ENCODE assay signal across 13 cellular contexts in the genomic region with DNA sequence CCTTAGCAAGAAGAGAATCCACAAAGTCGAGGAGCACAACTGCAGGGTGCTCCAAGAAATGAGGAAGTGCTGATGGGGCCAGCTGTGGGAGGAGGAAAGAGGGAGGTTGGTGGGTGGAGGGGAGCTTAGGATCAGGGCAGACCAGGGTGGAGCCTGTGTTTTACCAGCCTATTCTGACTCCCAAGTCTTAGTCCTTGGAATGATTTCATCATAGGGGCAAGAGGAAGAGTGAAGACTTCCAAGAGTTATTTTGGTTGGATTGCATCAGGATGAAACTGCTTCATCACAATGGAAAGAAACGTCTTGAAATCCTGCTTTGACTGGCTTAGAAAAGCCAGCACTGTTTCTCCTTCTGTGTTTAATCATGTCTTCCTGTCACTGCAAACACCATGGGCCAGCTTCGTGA.
DNase-seq lines count a peak whose midpoint lies in the region; ATAC-seq, FAIRE-seq and TF ChIP-seq lines count a peak whose summit lies in the region.
"Had no signal": no experiment of that assay in that cellular context is flagged by ENCODE, and none has a peak within 500 bp of the region (broad histone marks: within the 10 kb centered on the region; RNA-seq: fewer than 3 reads in every experiment).

No MANE protein-coding gene starts in this region.

- H3K56ac ChIP-seq in IMR-90 (ENCODE audit: extremely low read depth, insufficient read depth, low read length): peak overlapping the region; percentile 37; the same call in 1 of the 2 replicates

- TF ChIP-seq CTCF in IMR-90 (conservative IDR thresholded peaks at IDR 0.05; ENCODE audit: low read depth, low read length): no peak
- no peak for TF ChIP-seq CTCF in GM12878 (IDR thresholded peaks at IDR 0.05 in 2 of 3, conservative IDR thresholded peaks at IDR 0.05 in 1 of 3; ENCODE audit: control insufficient read depth in 2 of 3, extremely low read depth in 1 of 3, insufficient read depth in 1 of 3, low read depth in 3 of 3, low read length in 3 of 3)
- TF ChIP-seq CTCF in activated CD8-positive, alpha-beta T cell treated with anti-CD3 and anti-CD28 coated beads for 36 hours (IDR thresholded peaks at IDR 0.05): no peak
- no peak for TF ChIP-seq CTCF in kidney (IDR thresholded peaks at IDR 0.05; ENCODE audit: borderline replicate concordance, extremely low read depth, insufficient read depth)

- 50% methylated on average over 1 of the region's 3 CpGs; no CpG with 5 or more reads in 1 of the 2 experiments for WGBS in IMR-90 (ENCODE audit: extremely low coverage in 2 of 2, insufficient read length in 1 of 2), 2 experiments
- 2% methylated on average over 3 of the region's 3 CpGs for WGBS in GM12878 (ENCODE audit: insufficient coverage, insufficient replicate concordance, low lambda C conversion rate, missing lambda C conversion rate)

- H3K4ac ChIP-seq in IMR-90 (ENCODE audit: low read depth, low read length): peak overlapping the region; percentile 97

- peak overlapping the region; percentile 98 for H3K14ac ChIP-seq in IMR-90 (replicated peaks; ENCODE audit: low read depth, low read length)

- H3K23ac ChIP-seq in IMR-90 (ENCODE audit: low read depth, low read length): peak overlapping the region; percentile 79; the same call in 1 of the 2 replicates

- no peak overlapping the region for H2AFZ ChIP-seq in ACC112 (ENCODE audit: low read length, unreplicated experiment)
- peak overlapping the region; percentile 61 for H2AFZ ChIP-seq in IMR-90 (replicated peaks; ENCODE audit: low read length, poor library complexity)
- H2AFZ ChIP-seq in GM12878 (ENCODE audit: control insufficient read depth, low read depth, low read length): no peak overlapping the region

- no peaks in the 10 kb centered on the region for H3K36me3 Mint-ChIP-seq in activated CD8-positive, alpha-beta T cell treated with anti-CD3 and anti-CD28 coated beads for 36 hours (ENCODE audit: low read depth)

- dilution Hi-C loops in IMR-90 (cut with HindIII; ENCODE audit: low sequenced_read_pairs, unreplicated experiment): no loop called here

- peak overlapping the region; percentile 28; the same call in 1 of the 2 replicates for H3K27ac ChIP-seq in ACC112 (ENCODE audit: low read depth, low read length)
- peak overlapping the region; percentile 82; the same call in 1 of the 2 replicates for H3K27ac ChIP-seq in IMR-90 (ENCODE audit: insufficient read depth, low read length)
- H3K27ac ChIP-seq in GM12878 (ENCODE audit: control insufficient read depth, insufficient read depth): no peak overlapping the region
- no peak overlapping the region for H3K27ac ChIP-seq in kidney (ENCODE audit: low read depth in 2 of 2, low read length in 2 of 2)
- H3K27ac ChIP-seq: VCaP had no signal

- intact Hi-C loops in IMR-90 (cut with micrococcal nuclease) (no loop called here), GM12878 (cut with micrococcal nuclease; ENCODE audit: unreplicated experiment) (no loop called here), kidney (cut with DNase I) (no loop called here)
- intact Hi-C loops in activated CD8-positive, alpha-beta T cell treated with anti-CD3 and anti-CD28 coated beads for 36 hours (cut with micrococcal nuclease): no loop called here

- H4K20me1 ChIP-seq in IMR-90 (ENCODE audit: insufficient read depth, low read length): no peaks in the 10 kb centered on the region
- no peaks in the 10 kb centered on the region for H4K20me1 ChIP-seq in GM12878 (ENCODE audit: control insufficient read depth, insufficient read depth)

- TF ChIP-seq POLR2A in IMR-90 (IDR thresholded peaks at IDR 0.05; ENCODE audit: low read depth, low read length): no peak
- TF ChIP-seq POLR2A in GM12878 (IDR thresholded peaks at IDR 0.05; ENCODE audit: low read depth, low read length): no peak

- H3K27me3 Mint-ChIP-seq in activated CD8-positive, alpha-beta T cell treated with anti-CD3 and anti-CD28 coated beads for 36 hours: no peaks in the 10 kb centered on the region

- DNase-seq in IMR-90 (peak; percentile 83), GM12878 (ENCODE audit: low read depth, low spot score) (no peak), hepatic stellate cell (ENCODE audit: low spot score) (peak; percentile 77), kidney (no peak)
- no peak for DNase-seq in activated CD8-positive, alpha-beta T cell treated with anti-CD3 and anti-CD28 coated beads for 36 hours
- DNase-seq: Caco-2; NCI-H2107; stimulated activated CD4-positive, alpha-beta T cell treated with anti-CD3 and anti-CD28 coated beads, Interleukin-4, amount 100 ng/mL, for 1 hour had no signal

- H3K4me1 ChIP-seq in ACC112 (ENCODE audit: control insufficient read depth, insufficient read depth, low read length, unreplicated experiment) (peaks cover 11% of the 10 kb centered on the region), IMR-90 (ENCODE audit: control insufficient read depth, insufficient read depth, low read length) (peaks cover 8% of the 10 kb centered on the region), GM12878 (ENCODE audit: control insufficient read depth, insufficient read depth, low read length) (peaks cover 4% of the 10 kb centered on the region; the same call in 1 of the 2 replicates), kidney (ENCODE audit: control insufficient read depth in 1 of 2, insufficient read depth in 1 of 2, low read depth in 1 of 2, low read length in 2 of 2) (no peaks in the 10 kb centered on the region)
- H3K4me1 ChIP-seq: Caco-2 had no signal

- H2AK5ac ChIP-seq in IMR-90 (ENCODE audit: low read depth, low read length): peak overlapping the region; percentile 83

- H3K27me3 ChIP-seq in ACC112 (ENCODE audit: insufficient read depth, low read length): no peaks in the 10 kb centered on the region
- no peaks in the 10 kb centered on the region for H3K27me3 ChIP-seq in IMR-90 (ENCODE audit: control insufficient read depth, insufficient read depth, low read length)
- no peaks in the 10 kb centered on the region for H3K27me3 ChIP-seq in GM12878 (replicated peaks in 1 of 2; ENCODE audit: control insufficient read depth in 2 of 2, insufficient read depth in 2 of 2, low read length in 1 of 2)

- peak overlapping the region; percentile 81 for H3K18ac ChIP-seq in IMR-90 (ENCODE audit: low read depth, low read length)

- RAD21 ChIA-PET in GM12878 (lab: Charles Lee; ENCODE audit: unreplicated experiment): no interaction called here

- H4K91ac ChIP-seq in IMR-90 (ENCODE audit: insufficient read depth, low read depth, low read length): peak overlapping the region; percentile 94

- H3K4me3 Mint-ChIP-seq in activated CD8-positive, alpha-beta T cell treated with anti-CD3 and anti-CD28 coated beads for 36 hours: no peak overlapping the region

- H4K5ac ChIP-seq in IMR-90 (ENCODE audit: low read depth, low read length): peak overlapping the region; percentile 82; the same call in 1 of the 2 replicates

- no peaks in the 10 kb centered on the region for H3K79me2 ChIP-seq in ACC112 (ENCODE audit: control insufficient read depth, insufficient read depth, low read length, unreplicated experiment)
- no peaks in the 10 kb centered on the region for H3K79me2 ChIP-seq in GM12878 (ENCODE audit: control insufficient read depth, insufficient read depth, low read length)

- H3K4me1 Mint-ChIP-seq in activated CD8-positive, alpha-beta T cell treated with anti-CD3 and anti-CD28 coated beads for 36 hours (ENCODE audit: low read depth): peaks cover 4% of the 10 kb centered on the region

- peak overlapping the region; percentile 86 to 89 for H4K8ac ChIP-seq in IMR-90 (ENCODE audit: low read depth in 2 of 2, low read length in 2 of 2)

- SMC1A ChIA-PET in GM12878 (lab: Charles Lee; ENCODE audit: uncharacterized antibody, unreplicated experiment): interaction anchor here (0.7 to 2.4 kb wide), 3 partner anchors 23 to 116 kb away, joined by 3 to 7 read pairs (median 3); no protein-coding TSS in a partner anchor

- H2AK9ac ChIP-seq in IMR-90 (replicated peaks; ENCODE audit: low read depth, low read length, poor library complexity): peak overlapping the region; percentile 59

- H2BK120ac ChIP-seq in IMR-90 (ENCODE audit: low read depth, low read length): peak overlapping the region; percentile 92

- TF ChIP-seq RAD21 in IMR-90 (IDR thresholded peaks at IDR 0.05; ENCODE audit: low read length): no peak; the same call in 1 of the 2 replicates
- TF ChIP-seq RAD21 in GM12878 (IDR thresholded peaks at IDR 0.05; ENCODE audit: insufficient read depth, low read depth, low read length): no peak

- H3K79me1 ChIP-seq in IMR-90 (ENCODE audit: low read depth in 1 of 2, low read length in 2 of 2): peaks cover 0 to 4% of the 10 kb centered on the region in 2 experiments; a peak in 1 of 4 replicates

- H3K9me3 ChIP-seq in IMR-90 (ENCODE audit: control insufficient read depth, insufficient read depth, low read length) (no peaks in the 10 kb centered on the region), GM12878 (replicated peaks; ENCODE audit: control insufficient read depth, insufficient read depth, low read length) (no peaks in the 10 kb centered on the region), kidney (ENCODE audit: control insufficient read depth in 1 of 2, low read length in 2 of 2) (no peaks in the 10 kb centered on the region)
- H3K9me3 ChIP-seq: Caco-2 had no signal

- H3K9me3 Mint-ChIP-seq in activated CD8-positive, alpha-beta T cell treated with anti-CD3 and anti-CD28 coated beads for 36 hours: no peaks in the 10 kb centered on the region

- in situ Hi-C loops in IMR-90 (cut with MboI; ENCODE audit: low sequenced_read_pairs): no loop called here
- in situ Hi-C loops in GM12878 (cut with MboI): no loop called here

- H2BK20ac ChIP-seq in IMR-90 (ENCODE audit: low read depth, low read length): peak overlapping the region; percentile 79

- no peak for TF ChIP-seq EP300 in GM12878 (IDR thresholded peaks at IDR 0.05; ENCODE audit: borderline replicate concordance in 1 of 2, control insufficient read depth in 1 of 2, low read depth in 2 of 2, low read length in 2 of 2)

- H3K27ac Mint-ChIP-seq in activated CD8-positive, alpha-beta T cell treated with anti-CD3 and anti-CD28 coated beads for 36 hours: no peak overlapping the region

- FAIRE-seq in GM12878 (lab: Jason Lieb, UNC) (no peak), kidney (lab: Jason Lieb, UNC) (no peak)

- POLR2A ChIA-PET in IMR-90 (lab: Charles Lee; ENCODE audit: unreplicated experiment): no interaction called here
- POLR2A ChIA-PET in GM12878 (lab: Charles Lee): interaction anchor here (0.7 kb wide), 1 partner anchor 9 kb away, joined by 4 read pairs; no protein-coding TSS in a partner anchor
- POLR2A ChIA-PET in activated CD8-positive, alpha-beta T cell treated with anti-CD3 and anti-CD28 coated beads for 36 hours (lab: Charles Lee): no interaction called here

- BruUV-seq in IMR-90 (replicated peaks; lab: Mats Ljungman, UMichigan): no TSS peak
- BruUV-seq in GM12878 (replicated peaks; lab: Mats Ljungman, UMichigan): no TSS peak

- no peaks in the 10 kb centered on the region for H3K36me3 ChIP-seq in ACC112 (ENCODE audit: insufficient read depth, low read length)
- H3K36me3 ChIP-seq in IMR-90 (ENCODE audit: control insufficient read depth, insufficient read depth, low read length): no peaks in the 10 kb centered on the region; the same call in 1 of the 2 replicates
- H3K36me3 ChIP-seq in GM12878 (ENCODE audit: control insufficient read depth in 2 of 2, insufficient read depth in 2 of 2, low read length in 1 of 2): no peaks in the 10 kb centered on the region
- H3K36me3 ChIP-seq in kidney (ENCODE audit: control insufficient read depth in 1 of 2, insufficient read depth in 2 of 2, low read length in 2 of 2): peaks cover 0 to 2% of the 10 kb centered on the region in 2 donors

- H3K4me2 ChIP-seq in IMR-90 (ENCODE audit: low read depth, low read length): no peak overlapping the region
- no peak overlapping the region for H3K4me2 ChIP-seq in GM12878 (ENCODE audit: control insufficient read depth, insufficient read depth)

- no peak overlapping the region for H3K4me3 ChIP-seq in ACC112 (ENCODE audit: low read depth, low read length)
- no peak overlapping the region for H3K4me3 ChIP-seq in IMR-90 (ENCODE audit: insufficient read depth, low read depth, low read length)
- H3K4me3 ChIP-seq in GM12878: no peak overlapping the region
- H3K4me3 ChIP-seq in kidney (ENCODE audit: low read length in 2 of 2): no peak overlapping the region

- H3K9ac ChIP-seq in IMR-90 (ENCODE audit: low read depth, low read length) (no peak overlapping the region), GM12878 (ENCODE audit: control insufficient read depth, insufficient read depth, low read length) (no peak overlapping the region), kidney (ENCODE audit: low read length in 2 of 2) (no peak overlapping the region)

- ATAC-seq in IMR-90 (ENCODE audit: low read depth) (peak; percentile 77), GM12878 (peak; percentile 50), GM21360 (IDR thresholded peaks at IDR 0.05; ENCODE audit: unreplicated experiment) (no peak), HG03442 (IDR thresholded peaks at IDR 0.05; ENCODE audit: unreplicated experiment) (no peak)
- ATAC-seq in activated CD8-positive, alpha-beta T cell treated with anti-CD3 and anti-CD28 coated beads for 36 hours: no peak
- ATAC-seq: left colon had no signal

- CTCF ChIA-PET in IMR-90 (lab: Yijun Ruan, JAX): interaction anchor here (0.6 kb wide), 1 partner anchor 55 kb away, joined by 3 read pairs; no protein-coding TSS in a partner anchor
- CTCF ChIA-PET in GM12878 (lab: Yijun Ruan, JAX): no interaction called here
- CTCF ChIA-PET in activated CD8-positive, alpha-beta T cell treated with anti-CD3 and anti-CD28 coated beads for 36 hours (lab: Charles Lee): no interaction called here

- peaks cover 9% of the 10 kb centered on the region; the same call in 1 of the 2 replicates for H3K9me1 ChIP-seq in IMR-90 (ENCODE audit: insufficient read depth, low read length)

- H2BK5ac ChIP-seq in IMR-90 (ENCODE audit: low read depth, low read length, poor library complexity, severe bottlenecking): peak overlapping the region; percentile 58

- peak overlapping the region; percentile 15; the same call in 1 of the 3 replicates for H2BK15ac ChIP-seq in IMR-90 (ENCODE audit: low read depth, low read length)

Comparison
In these comparisons a context has a peak if more than half of its experiments do, and no peak if none do; other contexts are left out.
1. H3K27ac ChIP-seq: peak in ACC112 (single experiment) and IMR-90 (single experiment); none in GM12878 (single experiment) and kidney (0 of 2).
2. ATAC-seq: peak in IMR-90 (single experiment) and GM12878 (single experiment); none in activated CD8-positive, alpha-beta T cell treated with anti-CD3 and anti-CD28 coated beads for 36 hours (single experiment), GM21360 (single experiment) and HG03442 (single experiment).
3. DNase-seq: peak in IMR-90 (single experiment) and hepatic stellate cell (single experiment); none in GM12878 (single experiment), activated CD8-positive, alpha-beta T cell treated with anti-CD3 and anti-CD28 coated beads for 36 hours (single experiment) and kidney (single experiment).